8 cellular contexts compared by ENCODE assay signal in genomic region chr1:67148516-67149178, GRCh38. TPM values are rescaled to one million over a fixed set of nuclear protein-coding genes. Genes with fewer than 3 reads are reported as not detected.
DNase-seq lines count a peak whose midpoint lies in the region; ATAC-seq, FAIRE-seq and TF ChIP-seq lines count a peak whose summit lies in the region.

No MANE protein-coding gene starts in this region.

- no peak for TF ChIP-seq POLR2A in GM18505 (IDR thresholded peaks at IDR 0.05; ENCODE audit: borderline replicate concordance, extremely low read depth, insufficient read depth, insufficient read length)
- TF ChIP-seq POLR2A in HepG2 (IDR thresholded peaks at IDR 0.05; ENCODE audit: insufficient read depth in 1 of 2, low read depth in 2 of 2, low read length in 2 of 2): no peak

- TF ChIP-seq EP300 in HepG2 (IDR thresholded peaks at IDR 0.05; ENCODE audit: low read depth in 2 of 2, low read length in 2 of 2) (no peak), HepG2 (CRISPR knock-in tag; IDR thresholded peaks at IDR 0.05; ENCODE audit: borderline replicate concordance) (no peak)

- H3K27ac ChIP-seq in HEK293 (ENCODE audit: extremely low read depth, low read depth, low read length) (no peak overlapping the region), PC-3 (ENCODE audit: low read length) (0 out of 2 replicates have a peak overlapping the region, but pooled peaks have one; percentile 0), HepG2 (ENCODE audit: extremely low read length, insufficient read depth, low read length) (no peak overlapping the region)

- H3K27me3 ChIP-seq in PC-3 (ENCODE audit: low read length): no peaks in the 10 kb centered on the region
- no peaks in the 10 kb centered on the region; a peak in 1 of 5 replicates for H3K27me3 ChIP-seq in HepG2 (ENCODE audit: control insufficient read depth in 1 of 2, insufficient read depth in 2 of 2, low read length in 2 of 2)

- POLR2A ChIA-PET in HEK293 (lab: Yijun Ruan, JAX) (interaction anchor here (0.6 to 1.5 kb wide), 3 partner anchors 95 to 154 kb away, joined by 3 to 6 read pairs (median 3); no protein-coding TSS in a partner anchor), PC-3 (lab: Charles Lee; ENCODE audit: unreplicated experiment) (no interaction called here), HepG2 (lab: Yijun Ruan, JAX) (interaction anchor here (0.9 kb wide), 1 partner anchor 152 kb away, joined by 4 read pairs; no protein-coding TSS in a partner anchor)

- H3K79me2 ChIP-seq in PC-3 (ENCODE audit: low read length) (no peaks in the 10 kb centered on the region), HepG2 (ENCODE audit: insufficient read depth, low read length) (no peaks in the 10 kb centered on the region)

- DNase-seq in PC-3 (peak; percentile 33), HepG2 (ENCODE audit: low spot score) (no peak), mucosa of gallbladder (ENCODE audit: low spot score) (no peak), KG1 (lab: John Stamatoyannopoulos, UW) (no peak), NCI-H1436 treated with DMSO at 0.1 percent for 48 hours (lab: John Stamatoyannopoulos, UW) (no peak)
- DNase-seq in stimulated activated CD4-positive, alpha-beta T cell treated with anti-CD3 and anti-CD28 coated beads, Interleukin-2, amount 100 ng/mL, for 24 hours: no peak

- H3K4me2 ChIP-seq in PC-3 (ENCODE audit: low read length) (peak overlapping the region; percentile 32), HepG2 (ENCODE audit: low read depth, low read length) (peak overlapping the region; percentile 77)

- no peaks in the 10 kb centered on the region for H3K36me3 ChIP-seq in HEK293 (ENCODE audit: control insufficient read depth in 2 of 2, insufficient read depth in 1 of 2, low read length in 2 of 2)
- no peaks in the 10 kb centered on the region for H3K36me3 ChIP-seq in PC-3 (ENCODE audit: low read depth, low read length)
- H3K36me3 ChIP-seq in HepG2 (replicated peaks in 1 of 2; ENCODE audit: control insufficient read depth in 1 of 2, insufficient read depth in 2 of 2, low read length in 2 of 2): no peaks in the 10 kb centered on the region

- H2AFZ ChIP-seq in PC-3 (ENCODE audit: low read length) (peak overlapping the region; percentile 70), HepG2 (ENCODE audit: low read length) (peak overlapping the region; percentile 56)

- TF ChIP-seq CTCF in HEK293 (tag by site-specific recombination; IDR thresholded peaks at IDR 0.05) (no peak), PC-3 (conservative IDR thresholded peaks at IDR 0.05; ENCODE audit: low read depth, low read length) (no peak), HepG2 (CRISPR knock-in tag; IDR thresholded peaks at IDR 0.05) (no peak)

- H3K9me2 ChIP-seq in PC-3 (replicated peaks; ENCODE audit: low read length): no peaks in the 10 kb centered on the region

- no peaks in the 10 kb centered on the region for H3F3A ChIP-seq in PC-3 (ENCODE audit: low read length, unreplicated experiment)

- H4K20me1 ChIP-seq in PC-3 (ENCODE audit: low read length): no peaks in the 10 kb centered on the region
- no peaks in the 10 kb centered on the region for H4K20me1 ChIP-seq in HepG2 (ENCODE audit: insufficient read depth, low read length)

- H3K4me1 ChIP-seq in HEK293 (ENCODE audit: control insufficient read depth, insufficient read depth, low read length) (no peaks in the 10 kb centered on the region), PC-3 (ENCODE audit: insufficient read depth, low read length) (peaks cover 6% of the 10 kb centered on the region), HepG2 (ENCODE audit: insufficient read depth, low read length) (peaks cover 10% of the 10 kb centered on the region)

- FAIRE-seq in HepG2 (lab: Jason Lieb, UNC): no peak

- no peak for TF ChIP-seq RAD21 in HepG2 (CRISPR knock-in tag; IDR thresholded peaks at IDR 0.05)

- intact Hi-C loops in PC-3 (cut with micrococcal nuclease): loop anchor here (1.0 to 10.0 kb wide), 3 partner anchors 152 to 384 kb away; no protein-coding TSS in a partner anchor
- intact Hi-C loops in HepG2 (cut with micrococcal nuclease; ENCODE audit: unreplicated experiment): loop anchor here (1.0 to 10.0 kb wide), 3 partner anchors 96 to 214 kb away; no protein-coding TSS in a partner anchor

- no peaks in the 10 kb centered on the region for H3K9me3 ChIP-seq in HEK293 (ENCODE audit: control insufficient read depth, insufficient read depth, low read depth, low read length)
- no peaks in the 10 kb centered on the region for H3K9me3 ChIP-seq in PC-3 (ENCODE audit: low read length)
- no peaks in the 10 kb centered on the region for H3K9me3 ChIP-seq in HepG2 (ENCODE audit: low read length)

- BruUV-seq in PC-3 (replicated peaks; lab: Mats Ljungman, UMichigan): no TSS peak
- BruUV-seq in HepG2 (replicated peaks; lab: Mats Ljungman, UMichigan): no TSS peak

- ATAC-seq in GM18505 (IDR thresholded peaks at IDR 0.05; ENCODE audit: unreplicated experiment): peak; percentile 25
- peak; percentile 26; the same call in 1 of the 2 replicates for ATAC-seq in PC-3
- ATAC-seq in HepG2: peak; percentile 65

- H3K9ac ChIP-seq in PC-3 (ENCODE audit: low read length): no peak overlapping the region
- H3K9ac ChIP-seq in HepG2 (ENCODE audit: insufficient read depth, low read depth, low read length): peak overlapping the region; percentile 23; the same call in 1 of the 2 replicates

- H3K4me3 ChIP-seq in HEK293 (ENCODE audit: low read depth, low read length): no peak overlapping the region
- H3K4me3 ChIP-seq in PC-3 (ENCODE audit: low read length): no peak overlapping the region
- H3K4me3 ChIP-seq in HepG2 (replicated peaks in 1 of 3; ENCODE audit: insufficient read depth in 1 of 3, low read depth in 2 of 3, low read length in 3 of 3): peak overlapping the region in 2 of 3 experiments; percentile 1 to 34; a peak in 1 of 6 replicates

- CTCF ChIA-PET in HEK293 (lab: Yijun Ruan, JAX) (interaction anchor here (0.6 to 3.9 kb wide), 39 partner anchors 8 to 974 kb away, joined by 3 to 56 read pairs (median 5); partner anchors contain the start of genes C1orf141 and IL23R), PC-3 (lab: Charles Lee) (interaction anchor here (0.5 to 1.8 kb wide), 5 partner anchors 14 to 223 kb away, joined by 3 to 30 read pairs (median 6); no protein-coding TSS in a partner anchor), HepG2 (lab: Yijun Ruan, JAX; ENCODE audit: low intra/inter-chr PET ratio, low total read pairs) (interaction anchor here (1.8 to 3.2 kb wide), 2 partner anchors 152 to 384 kb away, joined by 20 to 42 read pairs; no protein-coding TSS in a partner anchor)

- in situ Hi-C loops in HepG2 (cut with HindIII; ENCODE audit: extremely low pct_ligation_motif_present, low pct_unique_long_range_greater_than_20kb): loop anchor here (5.0 to 10.0 kb wide), 3 partner anchors 91 to 384 kb away; no protein-coding TSS in a partner anchor

- WGBS in HepG2 (ENCODE audit: low lambda C conversion rate): 17% methylated on average over 5 of the region's 6 CpGs

RNA-seq across cellular contexts. Expression of gene C1orf141, which starts 13.9 kb away (rescaled TPM):
- not detected in 2 replicates for total RNA-seq in PC-3 (2014; rRNA removed)
- not detected in 2 replicates for total RNA-seq in HepG2 (2016; rRNA removed; fragmentation: Illumina TruSeq; extraction: Trizol)
- not detected in 2 replicates for total RNA-seq in HepG2 (2016; cell fraction: cytosol; rRNA removed; fragmentation: Illumina TruSeq; extraction: Trizol; ENCODE audit: low read depth)
- not detected in 2 replicates for total RNA-seq in HepG2 (2016; cell fraction: insoluble cytoplasmic fraction; rRNA removed; fragmentation: Illumina TruSeq; extraction: Trizol)
- not detected in 2 replicates for total RNA-seq in HepG2 (2016; cell fraction: membrane; rRNA removed; fragmentation: Illumina TruSeq; extraction: Trizol)
- not detected in 2 replicates for total RNA-seq in HepG2 (2016; cell fraction: nucleus; rRNA removed; fragmentation: Illumina TruSeq; extraction: Trizol)
- polyA plus RNA-seq in HepG2 (2011; rRNA removed): not detected in 2 replicates
- polyA plus RNA-seq in HepG2 (2011; cell fraction: cytosol; rRNA removed): not detected in 2 replicates
- polyA plus RNA-seq in HepG2 (2011; cell fraction: nucleus; rRNA removed): not detected in 2 replicates
- not detected in 2 replicates for polyA plus RNA-seq in HepG2 (2012)
- not detected in 2 replicates for polyA plus RNA-seq in HepG2 (2016; cell fraction: cytosol; fragmentation: Illumina TruSeq; extraction: Trizol; ENCODE audit: low read depth)
- not detected in 2 replicates for polyA plus RNA-seq in HepG2 (2016; cell fraction: insoluble cytoplasmic fraction; fragmentation: Illumina TruSeq; extraction: Trizol; ENCODE audit: low read depth)
- not detected in 2 replicates for polyA plus RNA-seq in HepG2 (2016; cell fraction: membrane; fragmentation: Illumina TruSeq; extraction: Trizol; ENCODE audit: low read depth)
- polyA plus RNA-seq in HepG2 (2016; cell fraction: nucleus; fragmentation: Illumina TruSeq; extraction: Trizol; ENCODE audit: insufficient read depth, low read depth): not detected in 2 replicates
- not detected in 2 replicates for polyA minus RNA-seq in HepG2 (2011; rRNA and poly(A)+ RNA removed; ENCODE audit: low replicate concordance)
- polyA minus RNA-seq in HepG2 (2011; cell fraction: cytosol; rRNA and poly(A)+ RNA removed): not detected in 2 replicates
- not detected in 2 replicates for polyA minus RNA-seq in HepG2 (2011; cell fraction: nucleus; rRNA and poly(A)+ RNA removed)
- not detected for total RNA-seq in mucosa of gallbladder

RNA-seq across cellular contexts. Expression of gene IL23R, which starts 17.6 kb away (rescaled TPM):
- total RNA-seq in PC-3 (2014; rRNA removed): not detected in 2 replicates
- not detected in 2 replicates for total RNA-seq in HepG2 (2016; rRNA removed; fragmentation: Illumina TruSeq; extraction: Trizol)
- not detected in 2 replicates for total RNA-seq in HepG2 (2016; cell fraction: cytosol; rRNA removed; fragmentation: Illumina TruSeq; extraction: Trizol; ENCODE audit: low read depth)
- total RNA-seq in HepG2 (2016; cell fraction: insoluble cytoplasmic fraction; rRNA removed; fragmentation: Illumina TruSeq; extraction: Trizol): not detected in 2 replicates
- not detected in 2 replicates for total RNA-seq in HepG2 (2016; cell fraction: membrane; rRNA removed; fragmentation: Illumina TruSeq; extraction: Trizol)
- not detected in 2 replicates for total RNA-seq in HepG2 (2016; cell fraction: nucleus; rRNA removed; fragmentation: Illumina TruSeq; extraction: Trizol)
- polyA plus RNA-seq in HepG2 (2011; rRNA removed): 0.07 TPM in 1 of 2 replicates, not detected in the other
- polyA plus RNA-seq in HepG2 (2011; cell fraction: cytosol; rRNA removed): not detected in 2 replicates
- polyA plus RNA-seq in HepG2 (2011; cell fraction: nucleus; rRNA removed): not detected in 2 replicates
- polyA plus RNA-seq in HepG2 (2012): not detected in 2 replicates
- polyA plus RNA-seq in HepG2 (2016; cell fraction: cytosol; fragmentation: Illumina TruSeq; extraction: Trizol; ENCODE audit: low read depth): not detected in 2 replicates
- not detected in 2 replicates for polyA plus RNA-seq in HepG2 (2016; cell fraction: insoluble cytoplasmic fraction; fragmentation: Illumina TruSeq; extraction: Trizol; ENCODE audit: low read depth)
- polyA plus RNA-seq in HepG2 (2016; cell fraction: membrane; fragmentation: Illumina TruSeq; extraction: Trizol; ENCODE audit: low read depth): not detected in 2 replicates
- polyA plus RNA-seq in HepG2 (2016; cell fraction: nucleus; fragmentation: Illumina TruSeq; extraction: Trizol; ENCODE audit: insufficient read depth, low read depth): not detected in 2 replicates
- polyA minus RNA-seq in HepG2 (2011; rRNA and poly(A)+ RNA removed; ENCODE audit: low replicate concordance): not detected in 2 replicates
- not detected in 2 replicates for polyA minus RNA-seq in HepG2 (2011; cell fraction: cytosol; rRNA and poly(A)+ RNA removed)
- polyA minus RNA-seq in HepG2 (2011; cell fraction: nucleus; rRNA and poly(A)+ RNA removed): not detected in 2 replicates
- total RNA-seq in mucosa of gallbladder: 0.32 TPM

Comparison
In these comparisons a context has a peak if more than half of its experiments do, and no peak if none do; other contexts are left out.
1. H3K4me3 ChIP-seq: peak in HepG2 (2 of 3); none in HEK293 (single experiment) and PC-3 (single experiment).
2. Peak in every context shown above with its lines, with median percentiles within 50 percentile points of each other: ATAC-seq.